8 cellular contexts compared by ENCODE assay signal in the genomic region with DNA sequence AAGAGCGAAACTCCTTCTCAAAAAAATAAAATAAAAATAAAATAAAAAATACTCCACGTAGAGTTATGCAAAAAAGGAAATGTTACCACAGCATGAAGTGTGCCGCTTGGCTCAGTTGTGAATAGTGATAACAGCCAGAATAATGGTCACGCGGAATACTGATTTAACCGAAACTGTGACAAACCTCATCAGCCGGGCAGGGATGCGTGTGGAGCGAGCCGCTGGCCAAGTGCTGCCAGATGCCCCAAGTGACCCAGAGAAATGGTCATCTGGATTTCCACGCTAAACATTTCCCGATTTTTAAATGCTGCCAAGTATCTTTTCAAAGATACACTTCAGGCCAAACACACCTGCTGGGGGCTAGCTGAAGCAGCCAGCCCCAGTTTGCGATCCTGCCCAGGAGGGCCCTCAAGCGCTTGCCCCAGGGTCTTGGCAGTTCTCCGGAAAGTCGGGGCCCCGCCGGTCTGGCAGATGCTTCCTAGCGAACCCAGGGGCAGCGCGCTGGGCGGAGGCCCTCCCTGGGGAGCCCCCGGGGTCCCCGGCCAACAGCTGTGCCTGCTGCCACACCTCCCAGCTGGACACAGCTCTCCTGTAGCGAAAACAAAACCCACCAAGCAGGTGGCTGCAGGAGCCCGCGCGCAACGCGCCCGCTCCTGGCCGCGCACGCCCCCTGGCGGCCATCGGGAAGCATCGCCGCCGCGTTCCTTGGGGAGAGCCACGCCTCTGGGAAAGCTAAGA. TPM values are rescaled to one million over a fixed set of nuclear protein-coding genes. Genes with fewer than 3 reads are reported as not detected.
DNase-seq lines count a peak whose midpoint lies in the region; ATAC-seq, FAIRE-seq and TF ChIP-seq lines count a peak whose summit lies in the region.

No MANE protein-coding gene starts in this region.

- no peaks in the 10 kb centered on the region for H3K79me2 ChIP-seq in H1 (ENCODE audit: control insufficient read depth in 1 of 2, insufficient read depth in 2 of 2, low read length in 2 of 2)

- H3K4me3 ChIP-seq in A673 (ENCODE audit: low read depth, low read length, poor library complexity, severe bottlenecking), result peak overlapping the region; percentile 35
- peak overlapping the region in 2 of 4 experiments; percentile 19 to 46; a peak in 3 of 8 replicates for H3K4me3 ChIP-seq in H1 (ENCODE audit: extremely low read depth in 1 of 4, insufficient read depth in 2 of 4, low read depth in 3 of 4, low read length in 4 of 4)

- H3K9me3 Mint-ChIP-seq in mesothelial cell of epicardium, result no peaks in the 10 kb centered on the region

- ATAC-seq in GM18511 (IDR thresholded peaks at IDR 0.05; ENCODE audit: unreplicated experiment) (peak; percentile 77), HG03095 (IDR thresholded peaks at IDR 0.05; ENCODE audit: unreplicated experiment) (peak; percentile 80)

- peak overlapping the region in 1 of 2 experiments; percentile 61; a peak in 3 of 4 replicates for H3K4me2 ChIP-seq in H1 (ENCODE audit: insufficient read depth in 1 of 2, low read depth in 2 of 2, low read length in 2 of 2)

- H3K4me1 ChIP-seq in A673 (ENCODE audit: insufficient read depth, low read length, poor library complexity, severe bottlenecking), result no peaks in the 10 kb centered on the region
- H3K4me1 ChIP-seq in H1 (replicated peaks in 1 of 4; ENCODE audit: control insufficient read depth in 3 of 4, insufficient read depth in 4 of 4, low read length in 3 of 4), result peaks cover 0 to 7% (median 1%) of the 10 kb centered on the region in 4 experiments; a peak in 2 of 7 replicates

- H3K23ac ChIP-seq in H1 (ENCODE audit: insufficient read length), result no peak overlapping the region

- DNase-seq in A673 (ENCODE audit: low spot score) (peak; percentile 73), NCI-H524 (lab: John Stamatoyannopoulos, UW) (peak; percentile 50 to 80), H1 (ENCODE audit: low read depth in 1 of 2, low spot score in 2 of 2) (peak in 1 of 2 experiments; percentile 95), mesothelial cell of epicardium (ENCODE audit: low spot score in 2 of 2, unreplicated experiment in 2 of 2) (peak; percentile 59 to 91)
- DNase-seq in activated CD8-positive, alpha-beta memory T cell treated with anti-CD3 and anti-CD28 coated beads for 1 hour (ENCODE audit: extremely low read depth in 1 of 2, low read depth in 1 of 2), result peak; percentile 30 to 69
- DNase-seq in stimulated activated CD8-positive, alpha-beta memory T cell treated with anti-CD3 and anti-CD28 coated beads, Interleukin-15, amount 100 ng/mL, for 1 hour (ENCODE audit: low read depth), result peak; percentile 40

- H3K4ac ChIP-seq in H1 (replicated peaks; ENCODE audit: insufficient read length, low read depth, low read length), result no peak overlapping the region

- H3K36me3 Mint-ChIP-seq in mesothelial cell of epicardium, result peaks cover 5% of the 10 kb centered on the region

- peaks cover 11% of the 10 kb centered on the region for H3K4me1 Mint-ChIP-seq in mesothelial cell of epicardium

- no peak for TF ChIP-seq POLR2A in H1 (IDR thresholded peaks at IDR 0.05; ENCODE audit: control extremely low read depth in 1 of 2, low read depth in 2 of 2, low read length in 2 of 2)

- H4K8ac ChIP-seq in H1 (ENCODE audit: extremely low read depth, insufficient read depth, low read length), result no peak overlapping the region; the same call in 1 of the 2 replicates

- no peaks in the 10 kb centered on the region for H3K27me3 Mint-ChIP-seq in mesothelial cell of epicardium (ENCODE audit: low read depth)

- no peak for FAIRE-seq in H1 (lab: Jason Lieb, UNC)

- no peak overlapping the region for H4K5ac ChIP-seq in H1 (ENCODE audit: insufficient read length, low read depth, low read length)

- CTCF ChIA-PET in A673 (lab: Charles Lee), result interaction anchor here (0.5 to 1.4 kb wide), 8 partner anchors 10 to 1910 kb away, joined by 3 to 19 read pairs (median 3); no protein-coding TSS in a partner anchor
- CTCF ChIA-PET in H1 (lab: Charles Lee; ENCODE audit: partially characterized antibody), result interaction anchor here (0.6 to 6.0 kb wide), 47 partner anchors 8 to 717 kb away, joined by 3 to 83 read pairs (median 5); a partner anchor contains a TSS

- no peak overlapping the region for H3K27ac Mint-ChIP-seq in mesothelial cell of epicardium

- TF ChIP-seq CTCF in A673 (conservative IDR thresholded peaks at IDR 0.05; ENCODE audit: low read depth, low read length) (peak; percentile 98), H1 (IDR thresholded peaks at IDR 0.05; ENCODE audit: control extremely low read depth in 1 of 3, insufficient read depth in 1 of 3, low read depth in 1 of 3, low read length in 3 of 3) (peak; percentile 93 to 98 (median 96)), mesothelial cell of epicardium (IDR thresholded peaks at IDR 0.05; ENCODE audit: unreplicated experiment) (peak; percentile 100)

- H3K27ac ChIP-seq in A673 (ENCODE audit: low read depth, low read length, poor library complexity, severe bottlenecking), result no peak overlapping the region
- H3K27ac ChIP-seq in H1 (ENCODE audit: low read depth, low read length), result no peak overlapping the region

- no peak overlapping the region for H2BK5ac ChIP-seq in H1 (ENCODE audit: low read depth, low read length)

- POLR2A ChIA-PET in A673 (lab: Charles Lee; ENCODE audit: low non-redundant PET), result no interaction called here
- POLR2A ChIA-PET in H1 (lab: Charles Lee; ENCODE audit: partially characterized antibody), result interaction anchor here (0.8 to 1.4 kb wide), 5 partner anchors 14 to 103 kb away, joined by 3 to 4 read pairs (median 3); no protein-coding TSS in a partner anchor

- peak overlapping the region; percentile 22 for H4K91ac ChIP-seq in H1 (replicated peaks; ENCODE audit: insufficient read length, low read length)

- no peak overlapping the region for H2BK12ac ChIP-seq in H1 (ENCODE audit: low read depth, low read length)

- H2BK15ac ChIP-seq in H1 (ENCODE audit: low read length), result no peak overlapping the region

- no peaks in the 10 kb centered on the region for H3K79me1 ChIP-seq in H1 (ENCODE audit: low read depth, low read length)

- peaks cover 0 to 4% of the 10 kb centered on the region in 2 experiments for H4K20me1 ChIP-seq in H1 (replicated peaks in 1 of 2; ENCODE audit: control insufficient read depth in 1 of 2, insufficient read depth in 2 of 2, low read length in 2 of 2)

- peak in 1 of 2 experiments; percentile 60; a peak in 1 of 3 replicates for TF ChIP-seq EP300 in H1 (IDR thresholded peaks at IDR 0.05; ENCODE audit: borderline replicate concordance in 1 of 2, low read depth in 2 of 2, low read length in 2 of 2)

- intact Hi-C loops in A673 (cut with micrococcal nuclease; ENCODE audit: unreplicated experiment), result loop anchor here (1.0 to 5.0 kb wide), 3 partner anchors 93 to 289 kb away; no protein-coding TSS in a partner anchor

- H3K9me3 ChIP-seq in A673 (ENCODE audit: low read depth, low read length, poor library complexity, severe bottlenecking) (no peaks in the 10 kb centered on the region), H1 (ENCODE audit: insufficient read depth in 2 of 2, low read depth in 1 of 2, low read length in 1 of 2) (no peaks in the 10 kb centered on the region)

- peak overlapping the region; percentile 87; the same call in 1 of the 2 replicates for H3K18ac ChIP-seq in H1 (ENCODE audit: extremely low read depth, low read length)

- H2AK5ac ChIP-seq in H1 (ENCODE audit: low read depth, low read length), result no peak overlapping the region

- H2BK20ac ChIP-seq in H1 (ENCODE audit: low read length), result no peak overlapping the region

- WGBS in H1 (ENCODE audit: extremely low coverage in 1 of 2, insufficient coverage in 1 of 2, insufficient read length in 1 of 2, insufficient replicate concordance in 2 of 2, low coverage in 1 of 2, low lambda C conversion rate in 2 of 2, missing lambda C conversion rate in 1 of 2), 2 experiments, result 35% methylated on average over 41 of the region's 41 CpGs; no CpG with 5 or more reads in 1 of the 2 experiments

- H3K36me3 ChIP-seq in A673 (ENCODE audit: insufficient read depth, low read length, poor library complexity, severe bottlenecking) (no peaks in the 10 kb centered on the region), H1 (ENCODE audit: control insufficient read depth in 2 of 4, insufficient read depth in 4 of 4, low read length in 3 of 4) (no peaks in the 10 kb centered on the region; a peak in 2 of 8 replicates)

- no peak overlapping the region for H2BK120ac ChIP-seq in H1 (replicated peaks; ENCODE audit: low read depth, low read length)

- no peak overlapping the region for H3K14ac ChIP-seq in H1 (ENCODE audit: insufficient read length)

- peak; percentile 91 to 97 for TF ChIP-seq RAD21 in H1 (IDR thresholded peaks at IDR 0.05 in 1 of 2, conservative IDR thresholded peaks at IDR 0.05 in 1 of 2; ENCODE audit: low read depth in 2 of 2, low read length in 2 of 2)

- no peak overlapping the region for H2AFZ ChIP-seq in H1 (ENCODE audit: low read length)

- no peaks in the 10 kb centered on the region for H3K27me3 ChIP-seq in A673 (replicated peaks; ENCODE audit: insufficient read depth, low read depth, low read length, poor library complexity)
- H3K27me3 ChIP-seq in H1 (replicated peaks in 1 of 4; ENCODE audit: control insufficient read depth in 3 of 4, extremely low read depth in 1 of 4, insufficient read depth in 3 of 4, low read length in 3 of 4), result no peaks in the 10 kb centered on the region

- no peak overlapping the region for H3K56ac ChIP-seq in H1 (replicated peaks; ENCODE audit: insufficient read length, low read depth, low read length)

- H3K4me3 Mint-ChIP-seq in mesothelial cell of epicardium, result no peak overlapping the region

- H3K9ac ChIP-seq in H1 (replicated peaks in 1 of 4; ENCODE audit: extremely low read depth in 1 of 4, low read depth in 3 of 4, low read length in 3 of 4), result no peak overlapping the region

- H3K23me2 ChIP-seq in H1 (ENCODE audit: low read depth, low read length), result no peaks in the 10 kb centered on the region

- no TSS peak for BruUV-seq in A673 (replicated peaks; lab: Mats Ljungman, UMichigan)

TF ChIP-seq in H1, 55 proteins besides CTCF, POLR2A, EP300 and RAD21 (continues in another document):
- TF ChIP-seq, protein P1, sequence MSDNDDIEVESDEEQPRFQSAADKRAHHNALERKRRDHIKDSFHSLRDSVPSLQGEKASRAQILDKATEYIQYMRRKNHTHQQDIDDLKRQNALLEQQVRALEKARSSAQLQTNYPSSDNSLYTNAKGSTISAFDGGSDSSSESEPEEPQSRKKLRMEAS (IDR thresholded peaks at IDR 0.05), result peak; percentile 87

RNA-seq across cellular contexts. Expression of a gene that starts 35.1 kb away (rescaled TPM):
- total RNA-seq in A673 (2021) (30.5 and 32.3 TPM in 2 replicates), mesothelial cell of epicardium (41.9 to 44.0 TPM (median 42.3 TPM) in 3 replicates)
- total RNA-seq in H1 (2021; fragmentation: NEBNext Ultra II Directional; extraction: Animal tissue kit (Norgen Biotek cat#: 25700)), result 46.8 and 51.5 TPM in 2 replicates
- 14.0 and 24.0 TPM in 2 replicates for polyA plus RNA-seq in H1 (2011; rRNA removed)
- polyA plus RNA-seq in H1 (2011; cell fraction: cytosol; rRNA removed), result 24.6 TPM
- 18.4 TPM for polyA plus RNA-seq in H1 (2011; cell fraction: nucleus; rRNA removed)
- polyA plus RNA-seq in H1 (2012, experiment 1 of 2), result 18.6 to 30.7 TPM (median 21.9 TPM) in 4 replicates
- polyA plus RNA-seq in H1 (2012, experiment 2 of 2), result 4.9 TPM
- polyA plus RNA-seq in H1 (2013, experiment 1 of 2), result 62.4 TPM
- polyA plus RNA-seq in H1 (2013, experiment 2 of 2), result 70.2 TPM
- 17.8 and 22.2 TPM in 2 replicates for polyA minus RNA-seq in H1 (2011; rRNA and poly(A)+ RNA removed)
- 10.1 TPM for polyA minus RNA-seq in H1 (2011; cell fraction: cytosol; rRNA and poly(A)+ RNA removed)
- 31.1 TPM for polyA minus RNA-seq in H1 (2011; cell fraction: nucleus; rRNA and poly(A)+ RNA removed)
